In genomic region chr7:141586878-141587277, GRCh38 we compare ENCODE assay signal across 17 cellular contexts. TPM values are rescaled to one million over a fixed set of nuclear protein-coding genes. Genes with fewer than 3 reads are reported as not detected.
DNase-seq lines count a peak whose midpoint lies in the region; ATAC-seq and TF ChIP-seq lines count a peak whose summit lies in the region.
"Had no signal": no experiment of that assay in that cellular context is flagged by ENCODE, and none has a peak within 500 bp of the region (broad histone marks: within the 10 kb centered on the region; RNA-seq: fewer than 3 reads in every experiment).

No MANE protein-coding gene starts in this region.

- no peak overlapping the region for H3K56ac ChIP-seq in H9 (ENCODE audit: insufficient read length, low read depth, low read length)

- no peak for DNase-seq in CD8-positive, alpha-beta T cell
- no peak for DNase-seq in H9
- DNase-seq in activated naive CD8-positive, alpha-beta T cell treated with anti-CD3 and anti-CD28 coated beads, Interleukin-2, amount 50 U/mL, for 24 hours = no peak
- no peak for DNase-seq in naive thymus-derived CD4-positive, alpha-beta T cell
- no peak for DNase-seq in right cardiac atrium
- DNase-seq in cerebellar nuclear complex (lab: John Stamatoyannopoulos, UW) = no peak
- no peak for DNase-seq in stimulated activated CD4-positive, alpha-beta T cell treated with anti-CD3 and anti-CD28 coated beads, Interleukin-2, amount 100 ng/mL, for 48 hours
- DNase-seq: activated CD4-positive, alpha-beta T cell treated with anti-CD3 and anti-CD28 coated beads, Interleukin-2, amount 50 U/mL, for 4 hours; activated naive CD4-positive, alpha-beta T cell treated with anti-CD3 and anti-CD28 coated beads for 36 hours; BE2C; DMS 273 treated with DMSO at 0.1 percent for 48 hours; left ventricle myocardium superior; NCI-H1436; NCI-H2227 treated with DMSO at 0.1 percent for 48 hours; T1000 had no signal

- no peak overlapping the region for H4K91ac ChIP-seq in H9 (ENCODE audit: insufficient read length, low read depth, low read length)

- TF ChIP-seq CTCF in CD8-positive, alpha-beta T cell (IDR thresholded peaks at IDR 0.05) = no peak
- TF ChIP-seq CTCF in H9 (conservative IDR thresholded peaks at IDR 0.05) = no peak

- peaks cover 50% of the 10 kb centered on the region for H3K36me3 Mint-ChIP-seq in CD8-positive, alpha-beta T cell
- peaks cover 11 to 30% (median 17%) of the 10 kb centered on the region in 3 experiments for H3K36me3 Mint-ChIP-seq in H9 (ENCODE audit: insufficient read depth in 1 of 3, low read depth in 3 of 3)
- H3K36me3 Mint-ChIP-seq in activated naive CD8-positive, alpha-beta T cell treated with anti-CD3 and anti-CD28 coated beads, Interleukin-2, amount 50 U/mL, for 24 hours (ENCODE audit: low read depth) = peaks cover 78% of the 10 kb centered on the region
- H3K36me3 Mint-ChIP-seq in naive thymus-derived CD4-positive, alpha-beta T cell = peaks cover 4 to 53% (median 45%) of the 10 kb centered on the region in 5 donors

- WGBS in H9 (ENCODE audit: extremely low coverage, insufficient read length, low lambda C conversion rate) = no CpG with 5 or more reads among the region's 4 CpGs
- WGBS in right cardiac atrium = 91% methylated on average over 4 of the region's 4 CpGs

- H2BK20ac ChIP-seq in H9 (ENCODE audit: low read depth, low read length, poor library complexity, severe bottlenecking) = no peak overlapping the region

- no peak overlapping the region for H2BK15ac ChIP-seq in H9 (ENCODE audit: low read depth, low read length)

- H3K4me1 Mint-ChIP-seq in CD8-positive, alpha-beta T cell (ENCODE audit: low read depth) = peaks cover 39% of the 10 kb centered on the region
- H3K4me1 Mint-ChIP-seq in H9 = peaks cover 72 to 81% of the 10 kb centered on the region in 2 experiments
- peaks cover 80% of the 10 kb centered on the region for H3K4me1 Mint-ChIP-seq in activated naive CD8-positive, alpha-beta T cell treated with anti-CD3 and anti-CD28 coated beads, Interleukin-2, amount 50 U/mL, for 24 hours
- H3K4me1 Mint-ChIP-seq in naive thymus-derived CD4-positive, alpha-beta T cell = peaks cover 0 to 49% (median 10%) of the 10 kb centered on the region in 7 donors

- H4K8ac ChIP-seq in H9 (replicated peaks; ENCODE audit: insufficient read length, low read depth, low read length) = no peak overlapping the region

- no peak overlapping the region for H3K18ac ChIP-seq in H9 (ENCODE audit: insufficient read length, low read depth, low read length)

- no peak overlapping the region for H3K23ac ChIP-seq in H9 (ENCODE audit: insufficient read length, low read depth, low read length)

- no peaks in the 10 kb centered on the region for H3K36me3 ChIP-seq in CD8-positive, alpha-beta T cell (ENCODE audit: insufficient read depth, low read length)
- no peaks in the 10 kb centered on the region for H3K36me3 ChIP-seq in naive thymus-derived CD4-positive, alpha-beta T cell (ENCODE audit: control insufficient read depth in 2 of 3, insufficient read depth in 3 of 3, low read length in 3 of 3)
- H3K36me3 ChIP-seq: BE2C, prostate gland had no signal

- ATAC-seq in CD8-positive, alpha-beta T cell = no peak
- no peak for ATAC-seq in activated naive CD8-positive, alpha-beta T cell treated with anti-CD3 and anti-CD28 coated beads, Interleukin-2, amount 50 U/mL, for 24 hours
- ATAC-seq in naive thymus-derived CD4-positive, alpha-beta T cell = peak; percentile 52
- no peak for ATAC-seq in right cardiac atrium
- ATAC-seq: Right ventricle myocardium inferior had no signal

- H3K79me2 ChIP-seq in H9 (ENCODE audit: insufficient read depth, low read length) = no peaks in the 10 kb centered on the region

- H2AK5ac ChIP-seq in H9 (ENCODE audit: insufficient read length, low read length) = no peak overlapping the region

- H3K4me1 ChIP-seq in CD8-positive, alpha-beta T cell (ENCODE audit: insufficient read depth, low read length) = no peaks in the 10 kb centered on the region
- H3K4me1 ChIP-seq in H9 (ENCODE audit: insufficient read depth, low read length) = peaks cover 19% of the 10 kb centered on the region
- H3K4me1 ChIP-seq in naive thymus-derived CD4-positive, alpha-beta T cell (ENCODE audit: control insufficient read depth in 2 of 2, insufficient read depth in 2 of 2, low read length in 2 of 2) = peaks cover 0 to 15% of the 10 kb centered on the region in 2 donors
- peaks cover 1% of the 10 kb centered on the region for H3K4me1 ChIP-seq in right cardiac atrium (ENCODE audit: control insufficient read depth, insufficient read depth, low read length)
- H3K4me1 ChIP-seq: BE2C, prostate gland had no signal

- H3K4me2 ChIP-seq in H9 (ENCODE audit: insufficient read depth, insufficient read length, low read length) = no peak overlapping the region

- H3K27me3 Mint-ChIP-seq in CD8-positive, alpha-beta T cell (ENCODE audit: low read depth) = no peaks in the 10 kb centered on the region
- no peaks in the 10 kb centered on the region for H3K27me3 Mint-ChIP-seq in H9 (ENCODE audit: low read depth)
- peaks cover 1% of the 10 kb centered on the region for H3K27me3 Mint-ChIP-seq in activated naive CD8-positive, alpha-beta T cell treated with anti-CD3 and anti-CD28 coated beads, Interleukin-2, amount 50 U/mL, for 24 hours
- H3K27me3 Mint-ChIP-seq in naive thymus-derived CD4-positive, alpha-beta T cell = no peaks in the 10 kb centered on the region

- no peak overlapping the region for H2BK12ac ChIP-seq in H9 (ENCODE audit: insufficient read length, low read depth, low read length)

- no peaks in the 10 kb centered on the region for H3K79me1 ChIP-seq in H9 (ENCODE audit: insufficient read depth, low read depth, low read length, poor library complexity, severe bottlenecking)

- H3K9me3 Mint-ChIP-seq in CD8-positive, alpha-beta T cell = no peaks in the 10 kb centered on the region
- H3K9me3 Mint-ChIP-seq in H9 = peaks cover 19 to 24% of the 10 kb centered on the region in 2 experiments
- H3K9me3 Mint-ChIP-seq in activated naive CD8-positive, alpha-beta T cell treated with anti-CD3 and anti-CD28 coated beads, Interleukin-2, amount 50 U/mL, for 24 hours = peaks cover 22% of the 10 kb centered on the region
- peaks cover 0 to 16% (median 0%) of the 10 kb centered on the region in 11 donors for H3K9me3 Mint-ChIP-seq in naive thymus-derived CD4-positive, alpha-beta T cell
- H3K9me3 Mint-ChIP-seq: activated naive CD4-positive, alpha-beta T cell treated with anti-CD3 and anti-CD28 coated beads for 36 hours had no signal

- H3K27ac Mint-ChIP-seq in CD8-positive, alpha-beta T cell = peak overlapping the region; percentile 12
- peak overlapping the region; percentile 12 to 72 (median 34); a peak in 5 of 7 replicates for H3K27ac Mint-ChIP-seq in H9
- peak overlapping the region; percentile 98 for H3K27ac Mint-ChIP-seq in activated naive CD8-positive, alpha-beta T cell treated with anti-CD3 and anti-CD28 coated beads, Interleukin-2, amount 50 U/mL, for 24 hours
- peak overlapping the region in 1 of 9 donors; percentile 21 for H3K27ac Mint-ChIP-seq in naive thymus-derived CD4-positive, alpha-beta T cell

- H2BK120ac ChIP-seq in H9 (ENCODE audit: low read depth, low read length, poor library complexity, severe bottlenecking) = no peak overlapping the region

- H3K27me3 ChIP-seq in CD8-positive, alpha-beta T cell (ENCODE audit: insufficient read depth, low read length) = no peaks in the 10 kb centered on the region
- H3K27me3 ChIP-seq in H9 (ENCODE audit: insufficient read depth, low read length) (no peaks in the 10 kb centered on the region), right cardiac atrium (ENCODE audit: control insufficient read depth, insufficient read depth) (no peaks in the 10 kb centered on the region)
- H3K27me3 ChIP-seq in naive thymus-derived CD4-positive, alpha-beta T cell (ENCODE audit: control insufficient read depth in 2 of 2, insufficient read depth in 2 of 2, low read length in 2 of 2) = no peaks in the 10 kb centered on the region
- H3K27me3 ChIP-seq: BE2C had no signal

- no peak overlapping the region for H3K9ac ChIP-seq in H9 (ENCODE audit: extremely low read depth, insufficient read length, low read length)

- H3K27ac ChIP-seq in CD8-positive, alpha-beta T cell (ENCODE audit: low read depth, low read length) = no peak overlapping the region
- H3K27ac ChIP-seq in H9 (ENCODE audit: insufficient read length, low read depth, low read length) (no peak overlapping the region), right cardiac atrium (ENCODE audit: low read length) (no peak overlapping the region)
- H3K27ac ChIP-seq in naive thymus-derived CD4-positive, alpha-beta T cell (ENCODE audit: low read depth, low read length) = no peak overlapping the region
- H3K27ac ChIP-seq: prostate gland had no signal

- H3K14ac ChIP-seq in H9 (ENCODE audit: insufficient read depth, low read length) = no peak overlapping the region

- no peaks in the 10 kb centered on the region for H3K9me3 ChIP-seq in CD8-positive, alpha-beta T cell (ENCODE audit: low read length)
- H3K9me3 ChIP-seq in H9 (ENCODE audit: control insufficient read depth, low read depth, low read length) (no peaks in the 10 kb centered on the region), right cardiac atrium (ENCODE audit: control insufficient read depth, low read length) (no peaks in the 10 kb centered on the region)
- no peaks in the 10 kb centered on the region for H3K9me3 ChIP-seq in naive thymus-derived CD4-positive, alpha-beta T cell (ENCODE audit: control insufficient read depth in 2 of 3, low read length in 3 of 3)
- H3K9me3 ChIP-seq: BE2C, prostate gland had no signal

- H2BK5ac ChIP-seq in H9 (ENCODE audit: insufficient read length, low read length) = no peak overlapping the region

- H3T11ph ChIP-seq in H9 (ENCODE audit: low read length) = no peak overlapping the region

- no peak overlapping the region for H4K5ac ChIP-seq in H9 (ENCODE audit: insufficient read length, low read depth, low read length)

- intact Hi-C loops in CD8-positive, alpha-beta T cell (cut with DNase I, micrococcal nuclease) = no loop called here
- intact Hi-C loops in naive thymus-derived CD4-positive, alpha-beta T cell (cut with micrococcal nuclease) = no loop called here
- intact Hi-C loops in right cardiac atrium (cut with DNase I) = no loop called here

- no peaks in the 10 kb centered on the region for H3K23me2 ChIP-seq in H9 (ENCODE audit: insufficient read length, low read depth, low read length, poor library complexity, severe bottlenecking)

- no peak overlapping the region for H3K4ac ChIP-seq in H9 (ENCODE audit: low read depth, low read length)

- CTCF ChIA-PET in CD8-positive, alpha-beta T cell (lab: Charles Lee) = interaction anchor here (1.4 kb wide), 1 partner anchor 53 kb away, joined by 5 read pairs; no protein-coding TSS in a partner anchor
- CTCF ChIA-PET in naive thymus-derived CD4-positive, alpha-beta T cell (lab: Charles Lee) = no interaction called here

- H3K4me3 ChIP-seq in CD8-positive, alpha-beta T cell (ENCODE audit: low read depth, low read length) = no peak overlapping the region
- no peak overlapping the region for H3K4me3 ChIP-seq in naive thymus-derived CD4-positive, alpha-beta T cell (ENCODE audit: low read length)
- H3K4me3 ChIP-seq in right cardiac atrium (ENCODE audit: low read length) = no peak overlapping the region
- H3K4me3 ChIP-seq: prostate gland had no signal

- POLR2A ChIA-PET in CD8-positive, alpha-beta T cell (lab: Charles Lee) = no interaction called here
- POLR2A ChIA-PET in naive thymus-derived CD4-positive, alpha-beta T cell (lab: Charles Lee) = no interaction called here

- no peaks in the 10 kb centered on the region for H4K20me1 ChIP-seq in H9 (ENCODE audit: control insufficient read depth, insufficient read depth, insufficient read length)

- H3K4me3 Mint-ChIP-seq in CD8-positive, alpha-beta T cell = peak overlapping the region; percentile 8
- no peak overlapping the region for H3K4me3 Mint-ChIP-seq in H9
- H3K4me3 Mint-ChIP-seq in activated naive CD8-positive, alpha-beta T cell treated with anti-CD3 and anti-CD28 coated beads, Interleukin-2, amount 50 U/mL, for 24 hours = peak overlapping the region; percentile 70
- H3K4me3 Mint-ChIP-seq in naive thymus-derived CD4-positive, alpha-beta T cell = peak overlapping the region in 1 of 10 donors; percentile 14
- H3K4me3 Mint-ChIP-seq: activated naive CD4-positive, alpha-beta T cell treated with anti-CD3 and anti-CD28 coated beads for 36 hours had no signal

- no peak overlapping the region for H2AFZ ChIP-seq in H9 (ENCODE audit: low read length)

RNA-seq across cellular contexts. Expression of gene AGK, which starts 35.7 kb away (rescaled TPM):
- 10 to 100 TPM; 20.5 to 22.6 TPM for total RNA-seq in CD8-positive, alpha-beta T cell
- total RNA-seq in H9 (2021) (30.6 and 35.1 TPM in 2 replicates), right cardiac atrium (10 to 100 TPM; 31.1 to 43.6 (median 37.8) TPM)
- 10 to 100 TPM; 24.3 to 58.8 (median 29.9) TPM for total RNA-seq in naive thymus-derived CD4-positive, alpha-beta T cell
- polyA plus RNA-seq in naive thymus-derived CD4-positive, alpha-beta T cell = 10 to 100 TPM; 28.3 to 32.2 TPM
- polyA plus RNA-seq in right cardiac atrium = 29.2 TPM

Comparison
In these comparisons a context has a peak if more than half of its experiments do, and no peak if none do; other contexts are left out.
1. H3K4me3 Mint-ChIP-seq: peak in CD8-positive, alpha-beta T cell (single experiment) and activated naive CD8-positive, alpha-beta T cell treated with anti-CD3 and anti-CD28 coated beads, Interleukin-2, amount 50 U/mL, for 24 hours (single experiment); none in H9 (0 of 2).